ENCODE assay signal across 12 cellular contexts in the genomic region with DNA sequence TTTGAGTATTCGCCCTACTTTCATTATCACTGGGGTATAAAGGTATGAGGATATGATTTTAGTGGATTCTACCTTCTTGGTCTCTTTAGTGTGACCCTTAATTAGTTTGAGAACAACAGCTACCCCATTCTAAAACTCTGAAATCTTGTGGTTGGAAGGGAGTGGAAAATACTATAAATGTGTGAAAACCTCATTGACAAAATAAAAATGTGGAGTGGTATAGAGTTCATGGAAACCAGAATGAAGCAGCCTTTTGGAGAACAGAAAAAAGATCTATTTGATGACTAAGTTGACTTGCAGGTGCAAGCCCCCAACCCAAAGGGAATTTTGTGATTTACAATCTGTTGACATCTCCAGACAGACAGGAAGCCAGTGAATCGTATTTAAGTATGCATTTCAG.
"Had no signal": no experiment of that assay in that cellular context is flagged by ENCODE, and none has a peak within 500 bp of the region (broad histone marks: within the 10 kb centered on the region; RNA-seq: fewer than 3 reads in every experiment).

No MANE protein-coding gene starts in this region.

- H3K27me3 ChIP-seq: transverse colon had no signal

- H3K27ac ChIP-seq: parathyroid adenoma, transverse colon, WERI-Rb-1 had no signal

- H3K36me3 ChIP-seq: transverse colon, WERI-Rb-1 had no signal

- H3K4me1 ChIP-seq: parathyroid adenoma, transverse colon had no signal

- H3K4me3 Mint-ChIP-seq: T-helper 17 cell had no signal

- DNase-seq: activated CD4-positive, alpha-beta T cell treated with anti-CD3 and anti-CD28 coated beads for 4 hours; activated CD8-positive, alpha-beta memory T cell treated with anti-CD3 and anti-CD28 coated beads for 24 hours; activated naive CD4-positive, alpha-beta T cell treated with anti-CD3 and anti-CD28 coated beads, Interleukin-2, amount 50 U/mL, for 16 hours; amniotic stem cell; left colon; stimulated activated CD4-positive, alpha-beta T cell treated with anti-CD3 and anti-CD28 coated beads, Interleukin-12 subunit alpha, Interleukin-12 subunit beta, amount 100 ng/mL, for 4 hours; stimulated activated CD4-positive, alpha-beta T cell treated with anti-CD3 and anti-CD28 coated beads, Interleukin-2, amount 100 ng/mL, for 24 hours; T-helper 17 cell; transverse colon; WERI-Rb-1 had no signal

- H3K4me3 ChIP-seq: lung, transverse colon had no signal

- H3K27ac Mint-ChIP-seq: T-helper 17 cell had no signal

- H3K9me3 ChIP-seq: transverse colon had no signal
